7 cellular contexts compared by ENCODE assay signal in genomic region chr1:228150458-228151169, GRCh38. TPM values are rescaled to one million over a fixed set of nuclear protein-coding genes. Genes with fewer than 3 reads are reported as not detected.
DNase-seq lines count a peak whose midpoint lies in the region; ATAC-seq and TF ChIP-seq lines count a peak whose summit lies in the region.

No MANE protein-coding gene starts in this region.

- H3K4me1 ChIP-seq in lower lobe of right lung (peaks cover 43% of the 10 kb centered on the region), thyroid gland (peaks cover 0 to 37% of the 10 kb centered on the region in 2 donors), OCI-LY7 (ENCODE audit: insufficient read depth, low read length, poor library complexity, severe bottlenecking) (peaks cover 15% of the 10 kb centered on the region)

- TF ChIP-seq POLR2A in thyroid gland (IDR thresholded peaks at IDR 0.05): no peak

- H3K4me1 Mint-ChIP-seq in effector memory CD8-positive, alpha-beta T cell (ENCODE audit: low read depth in 2 of 2): peaks cover 8 to 10% of the 10 kb centered on the region in 2 donors

- no peaks in the 10 kb centered on the region for H3K27me3 Mint-ChIP-seq in effector memory CD8-positive, alpha-beta T cell

- H3K4me3 Mint-ChIP-seq in effector memory CD8-positive, alpha-beta T cell: no peak overlapping the region

- H3K9me3 Mint-ChIP-seq in effector memory CD8-positive, alpha-beta T cell: no peaks in the 10 kb centered on the region

- POLR2A ChIA-PET in OCI-LY7 (lab: Charles Lee): no interaction called here

- ATAC-seq in effector memory CD8-positive, alpha-beta T cell (replicated peaks): peak; percentile 2
- ATAC-seq in lower lobe of right lung (peak; percentile 29 to 43), HG03469 (IDR thresholded peaks at IDR 0.05; ENCODE audit: unreplicated experiment) (no peak)

- H4K20me1 ChIP-seq in OCI-LY7 (ENCODE audit: insufficient read depth, low read length): no peaks in the 10 kb centered on the region

- 20 to 37% methylated on average over 1 to 12 of the region's 17 CpGs for WGBS in thyroid gland, 2 donors

- peaks cover 43% of the 10 kb centered on the region for H3K36me3 Mint-ChIP-seq in effector memory CD8-positive, alpha-beta T cell (ENCODE audit: insufficient read depth)

- H3K27ac Mint-ChIP-seq in effector memory CD8-positive, alpha-beta T cell: peak overlapping the region in 1 of 2 donors; percentile 86

- H3K4me2 ChIP-seq in OCI-LY7 (ENCODE audit: low read length): no peak overlapping the region

- H3K9me3 ChIP-seq in lower lobe of right lung (no peaks in the 10 kb centered on the region), thyroid gland (no peaks in the 10 kb centered on the region), OCI-LY7 (ENCODE audit: low read length) (no peaks in the 10 kb centered on the region)

- intact Hi-C loops in lower lobe of right lung (cut with DNase I): no loop called here
- intact Hi-C loops in thyroid gland (cut with DNase I): no loop called here
- intact Hi-C loops in OCI-LY7 (cut with micrococcal nuclease; ENCODE audit: unreplicated experiment): no loop called here

- no peaks in the 10 kb centered on the region for H3K9me2 ChIP-seq in OCI-LY7 (ENCODE audit: insufficient read depth, low read length)

- BruUV-seq in OCI-LY7 (replicated peaks; lab: Mats Ljungman, UMichigan): no TSS peak

- peak overlapping the region; percentile 88 for H3K27ac ChIP-seq in lower lobe of right lung
- peak overlapping the region; percentile 49 to 76 (median 71) for H3K27ac ChIP-seq in thyroid gland
- H3K27ac ChIP-seq in OCI-LY7 (ENCODE audit: low read depth, low read length, poor library complexity, severe bottlenecking): no peak overlapping the region

- H3K27me3 ChIP-seq in lower lobe of right lung (ENCODE audit: low read depth) (no peaks in the 10 kb centered on the region), thyroid gland (no peaks in the 10 kb centered on the region)

- TF ChIP-seq CTCF in lower lobe of right lung (IDR thresholded peaks at IDR 0.05) (no peak), thyroid gland (IDR thresholded peaks at IDR 0.05) (no peak), OCI-LY7 (conservative IDR thresholded peaks at IDR 0.05; ENCODE audit: low read length) (no peak)

- peak; percentile 84 for DNase-seq in NCI-H226
- DNase-seq in effector memory CD8-positive, alpha-beta T cell: no peak
- DNase-seq in lower lobe of right lung: peak; percentile 50
- peak; percentile 30 to 41 for DNase-seq in thyroid gland
- DNase-seq in OCI-LY7 (ENCODE audit: low spot score): no peak
- no peak for DNase-seq in SW480 (ENCODE audit: low spot score)

- no peak overlapping the region for H2AFZ ChIP-seq in OCI-LY7 (ENCODE audit: low read length)

- CTCF ChIA-PET in OCI-LY7 (lab: Charles Lee; ENCODE audit: unreplicated experiment): no interaction called here

- H3K79me2 ChIP-seq in OCI-LY7 (ENCODE audit: insufficient read depth, low read depth, low read length): no peaks in the 10 kb centered on the region

- H3K36me3 ChIP-seq in lower lobe of right lung (peaks cover 41% of the 10 kb centered on the region), thyroid gland (peaks cover 12 to 16% of the 10 kb centered on the region in 2 donors), OCI-LY7 (ENCODE audit: insufficient read depth, low read length) (peaks cover 26% of the 10 kb centered on the region)

- H3K4me3 ChIP-seq in lower lobe of right lung: peak overlapping the region; percentile 51
- no peak overlapping the region for H3K4me3 ChIP-seq in thyroid gland (replicated peaks in 1 of 3)
- H3K4me3 ChIP-seq in OCI-LY7 (ENCODE audit: low read depth, low read length, poor library complexity, severe bottlenecking): no peak overlapping the region

RNA-seq across cellular contexts. Expression of gene GJC2, which starts 0.9 kb away (rescaled TPM):
- total RNA-seq in lower lobe of right lung (6.0 TPM), thyroid gland (10 to 100 TPM in 1 of 4 donors, 1 to 10 TPM in 3; 2.1 to 14.0 (median 3.8) TPM), OCI-LY7 (2022) (0.53 and 0.80 TPM in 2 replicates)
- total RNA-seq in OCI-LY7 (2014; rRNA removed; shearing (Covaris generic)): 0.22 and 0.31 TPM in 2 replicates

RNA-seq across cellular contexts. Expression of gene GUK1, which starts 10.5 kb away (rescaled TPM):
- total RNA-seq in lower lobe of right lung (192 TPM), thyroid gland (100 to 1,000 TPM; 157 to 385 (median 283) TPM), OCI-LY7 (2022) (131 and 154 TPM in 2 replicates)
- 197 and 201 TPM in 2 replicates for total RNA-seq in OCI-LY7 (2014; rRNA removed; shearing (Covaris generic))

RNA-seq across cellular contexts. Expression of gene IBA57, which starts 15.0 kb away (rescaled TPM):
- total RNA-seq in lower lobe of right lung: 10.7 TPM
- total RNA-seq in thyroid gland: 10 to 100 TPM in 2 of 4 donors, 1 to 10 TPM in 2; 4.0 to 15.0 (median 11.7) TPM
- 3.2 and 9.9 TPM in 2 replicates for total RNA-seq in OCI-LY7 (2014; rRNA removed; shearing (Covaris generic))
- total RNA-seq in OCI-LY7 (2022): 9.1 and 10.8 TPM in 2 replicates

RNA-seq across cellular contexts. Expression of gene MRPL55, which starts 41.5 kb away (rescaled TPM):
- total RNA-seq in lower lobe of right lung: 43.6 TPM
- total RNA-seq in thyroid gland: 100 to 1,000 TPM in 1 of 4 donors, 10 to 100 TPM in 3; 23.5 to 125 (median 87.5) TPM
- 92.8 and 99.5 TPM in 2 replicates for total RNA-seq in OCI-LY7 (2014; rRNA removed; shearing (Covaris generic))
- 46.3 and 50.0 TPM in 2 replicates for total RNA-seq in OCI-LY7 (2022)

RNA-seq across cellular contexts. Expression of gene C1orf35, which starts 47.5 kb away (rescaled TPM):
- total RNA-seq in lower lobe of right lung (12.4 TPM), thyroid gland (10 to 100 TPM in 3 of 4 donors, 1 to 10 TPM in 1; 8.3 to 26.5 (median 13.6) TPM), OCI-LY7 (2022) (30.7 and 32.2 TPM in 2 replicates)
- 33.3 and 33.4 TPM in 2 replicates for total RNA-seq in OCI-LY7 (2014; rRNA removed; shearing (Covaris generic))

Comparison
In these comparisons a context has a peak if more than half of its experiments do, and no peak if none do; other contexts are left out.
1. DNase-seq: peak in NCI-H226 (single experiment), lower lobe of right lung (single experiment) and thyroid gland (2 of 2); none in effector memory CD8-positive, alpha-beta T cell (0 of 3), OCI-LY7 (single experiment) and SW480 (single experiment).